Comparison of ENCODE assay signal across 8 cellular contexts in the genomic region with DNA sequence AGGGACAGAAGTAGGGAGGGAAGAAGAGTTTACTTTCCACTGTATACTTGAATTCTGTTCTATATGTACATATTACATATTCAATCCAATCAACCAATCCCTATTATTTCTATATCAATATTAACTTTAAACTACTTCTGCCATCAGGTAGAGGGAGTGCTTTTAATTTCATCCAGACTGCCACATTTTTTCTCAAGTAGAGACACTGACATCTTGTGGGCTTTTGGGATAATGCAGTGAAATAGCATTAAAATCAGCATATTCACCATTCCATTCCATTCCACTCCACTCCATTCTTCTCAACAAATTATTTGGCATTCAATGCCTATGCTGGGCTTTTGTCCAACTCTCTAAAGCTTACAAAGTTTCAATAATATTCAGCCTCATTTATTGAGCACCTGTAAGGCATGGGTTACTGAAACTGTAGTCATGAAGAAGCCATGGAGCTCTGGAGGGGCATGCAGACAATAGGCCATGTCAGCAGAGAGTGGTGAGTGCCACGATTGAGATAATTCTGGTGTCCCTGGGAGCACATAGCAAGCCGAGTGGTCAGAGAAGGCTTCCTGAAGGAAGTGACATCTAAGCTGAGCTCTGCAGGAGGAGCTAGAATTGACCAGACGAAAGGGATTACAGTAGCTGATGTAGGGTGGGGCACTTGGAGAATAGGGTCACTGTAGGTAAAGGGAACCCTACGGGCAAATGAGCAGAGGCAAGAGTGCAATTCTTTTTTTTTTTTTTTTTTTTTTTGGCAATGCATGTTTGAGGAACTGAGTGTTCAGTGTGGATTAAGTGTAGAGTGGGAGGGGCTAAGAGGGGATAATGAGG. TPM values are rescaled to one million over a fixed set of nuclear protein-coding genes. Genes with fewer than 3 reads are reported as not detected.
DNase-seq lines count a peak whose midpoint lies in the region; ATAC-seq and TF ChIP-seq lines count a peak whose summit lies in the region.

No MANE protein-coding gene starts in this region.

- ATAC-seq in PC-3 (peak; percentile 76), GM18868 (IDR thresholded peaks at IDR 0.05; ENCODE audit: unreplicated experiment) (no peak)

- no peak overlapping the region for H3K9ac ChIP-seq in Karpas-422 (ENCODE audit: low read length)
- no peak overlapping the region for H3K9ac ChIP-seq in PC-3 (ENCODE audit: low read length)
- no peak overlapping the region for H3K9ac ChIP-seq in mesendoderm (ENCODE audit: low read length)

- H3K4me3 ChIP-seq in Karpas-422 (ENCODE audit: low read length) (no peak overlapping the region), PC-3 (ENCODE audit: low read length) (no peak overlapping the region), mesendoderm (ENCODE audit: low read length) (no peak overlapping the region)

- peak; percentile 95 for TF ChIP-seq CTCF in PC-3 (conservative IDR thresholded peaks at IDR 0.05; ENCODE audit: low read depth, low read length)

- H3K9me2 ChIP-seq in Karpas-422 (replicated peaks; ENCODE audit: insufficient read depth, low read length) (no peaks in the 10 kb centered on the region), PC-3 (replicated peaks; ENCODE audit: low read length) (no peaks in the 10 kb centered on the region)

- H2AK5ac ChIP-seq in mesendoderm (ENCODE audit: low read length): no peak overlapping the region

- no peak overlapping the region for H4K5ac ChIP-seq in mesendoderm (ENCODE audit: low read length)

- H3K9me3 ChIP-seq in Karpas-422 (ENCODE audit: low read length): no peaks in the 10 kb centered on the region
- H3K9me3 ChIP-seq in PC-3 (ENCODE audit: low read length): no peaks in the 10 kb centered on the region

- BruUV-seq in PC-3 (replicated peaks; lab: Mats Ljungman, UMichigan): no TSS peak

- intact Hi-C loops in PC-3 (cut with micrococcal nuclease): no loop called here
- intact Hi-C loops in posterior cingulate gyrus (cut with DNase I): no loop called here

- POLR2A ChIA-PET in PC-3 (lab: Charles Lee; ENCODE audit: unreplicated experiment): no interaction called here

- no peaks in the 10 kb centered on the region for H4K20me1 ChIP-seq in Karpas-422 (ENCODE audit: insufficient read depth, low read depth, low read length)
- no peaks in the 10 kb centered on the region for H4K20me1 ChIP-seq in PC-3 (ENCODE audit: low read length)

- peak; percentile 72 for DNase-seq in EH (ENCODE audit: low read depth)
- DNase-seq in Karpas-422: peak; percentile 80
- DNase-seq in PC-3: peak; percentile 83
- peak; percentile 76 for DNase-seq in dermis blood vessel endothelial cell
- peak; percentile 76 for DNase-seq in mesendoderm
- no peak for DNase-seq in ureter (ENCODE audit: low spot score)
- DNase-seq in posterior cingulate gyrus: no peak

- H4K8ac ChIP-seq in mesendoderm (ENCODE audit: low read depth, low read length): no peak overlapping the region

- no peak overlapping the region for H2BK5ac ChIP-seq in mesendoderm (ENCODE audit: low read length)

- H3K79me2 ChIP-seq in Karpas-422 (ENCODE audit: low read length) (no peaks in the 10 kb centered on the region), PC-3 (ENCODE audit: low read length) (no peaks in the 10 kb centered on the region), mesendoderm (ENCODE audit: control insufficient read depth, insufficient read depth, low read length) (no peaks in the 10 kb centered on the region)

- no peak overlapping the region for H3K56ac ChIP-seq in mesendoderm (ENCODE audit: low read length)

- H2AFZ ChIP-seq in Karpas-422 (ENCODE audit: low read length) (no peak overlapping the region), PC-3 (ENCODE audit: low read length) (no peak overlapping the region)

- no CpG with 5 or more reads among the region's 4 CpGs for WGBS in mesendoderm (ENCODE audit: extremely low coverage, insufficient coverage, low lambda C conversion rate)

- no peak overlapping the region for H2BK120ac ChIP-seq in mesendoderm (ENCODE audit: low read depth, low read length)

- H3K36me3 ChIP-seq in Karpas-422 (ENCODE audit: insufficient read depth, low read length) (no peaks in the 10 kb centered on the region), PC-3 (ENCODE audit: low read depth, low read length) (no peaks in the 10 kb centered on the region), mesendoderm (ENCODE audit: control insufficient read depth, insufficient read depth, low read length) (no peaks in the 10 kb centered on the region)

- CTCF ChIA-PET in PC-3 (lab: Charles Lee): interaction anchor here (0.6 kb wide), 1 partner anchor 26 kb away, joined by 11 read pairs; no protein-coding TSS in a partner anchor

- H3K18ac ChIP-seq in mesendoderm (ENCODE audit: low read length): no peak overlapping the region

- no peaks in the 10 kb centered on the region for H3K4me1 ChIP-seq in Karpas-422 (ENCODE audit: low read length)
- no peaks in the 10 kb centered on the region for H3K4me1 ChIP-seq in PC-3 (ENCODE audit: insufficient read depth, low read length)
- H3K4me1 ChIP-seq in mesendoderm (ENCODE audit: control insufficient read depth, low read depth, low read length): no peaks in the 10 kb centered on the region

- no peaks in the 10 kb centered on the region for H3F3A ChIP-seq in PC-3 (ENCODE audit: low read length, unreplicated experiment)

- no peaks in the 10 kb centered on the region for H3K27me3 ChIP-seq in Karpas-422 (ENCODE audit: low read length)
- no peaks in the 10 kb centered on the region for H3K27me3 ChIP-seq in PC-3 (ENCODE audit: low read length)
- no peaks in the 10 kb centered on the region for H3K27me3 ChIP-seq in mesendoderm (ENCODE audit: insufficient read depth, low read length, poor library complexity)

- H2BK15ac ChIP-seq in mesendoderm (replicated peaks; ENCODE audit: low read depth): no peak overlapping the region

- no peak overlapping the region for H3K4me2 ChIP-seq in Karpas-422 (ENCODE audit: low read depth, low read length, poor library complexity, severe bottlenecking)
- no peak overlapping the region for H3K4me2 ChIP-seq in PC-3 (ENCODE audit: low read length)
- H3K4me2 ChIP-seq in mesendoderm (ENCODE audit: low read length): no peak overlapping the region

- no peak overlapping the region for H3K23ac ChIP-seq in mesendoderm (ENCODE audit: low read length)

- no peak overlapping the region for H3K4ac ChIP-seq in mesendoderm (ENCODE audit: low read depth, low read length)

- H3K27ac ChIP-seq in Karpas-422 (ENCODE audit: low read length) (no peak overlapping the region), PC-3 (ENCODE audit: low read length) (no peak overlapping the region), mesendoderm (ENCODE audit: low read depth, low read length) (no peak overlapping the region)

- no peaks in the 10 kb centered on the region for H3K79me1 ChIP-seq in mesendoderm (ENCODE audit: low read length)

RNA-seq across cellular contexts. Expression of a gene that starts 12.8 kb away (rescaled TPM):
- 22.2 and 33.1 TPM in 2 replicates for total RNA-seq in Karpas-422 (2014; rRNA removed; shearing (Covaris generic); ENCODE audit: low replicate concordance)
- total RNA-seq in PC-3 (2014; rRNA removed) (83.0 and 107 TPM in 2 replicates), dermis blood vessel endothelial cell (54.1 and 66.7 TPM in 2 replicates), ureter (32.0 TPM)
- polyA plus RNA-seq in mesendoderm (2013, experiment 1 of 2): 11.2 TPM
- polyA plus RNA-seq in mesendoderm (2013, experiment 2 of 2): 10.5 TPM

Comparison
In these comparisons a context has a peak if more than half of its experiments do, and no peak if none do; other contexts are left out.
1. DNase-seq: peak in EH (single experiment), Karpas-422 (single experiment), PC-3 (single experiment), dermis blood vessel endothelial cell (single experiment) and mesendoderm (single experiment); none in ureter (single experiment) and posterior cingulate gyrus (0 of 10).